Comparison of ENCODE assay signal across 8 cellular contexts in genomic region chr16:30571444-30572322, GRCh38. TPM values are rescaled to one million over a fixed set of nuclear protein-coding genes. Genes with fewer than 3 reads are reported as not detected.
DNase-seq lines count a peak whose midpoint lies in the region; ATAC-seq, FAIRE-seq and TF ChIP-seq lines count a peak whose summit lies in the region.

ZNF688 (minus strand) TSS chr16:30571714; CDS start chr16:30571629, 85 bp downstream.

- H3K27ac Mint-ChIP-seq in central memory CD8-positive, alpha-beta T cell (ENCODE audit: low read depth): peak within 1 kb of the TSS; percentile 81

- DNase-seq in AG04450 (ENCODE audit: low read depth, low spot score): peak; percentile 91
- DNase-seq in NCI-H345 treated with DMSO at 0.1 percent for 48 hours (lab: John Stamatoyannopoulos, UW; ENCODE audit: unreplicated experiment): peak; percentile 98
- DNase-seq in activated CD4-positive, CD25-positive, alpha-beta regulatory T cell (lab: John Stamatoyannopoulos, UW): peak; percentile 77 to 88 (median 85)
- peak; percentile 78 to 96 for DNase-seq in central memory CD8-positive, alpha-beta T cell (ENCODE audit: low spot score in 2 of 2)
- peak; percentile 88 for DNase-seq in stimulated activated CD4-positive, alpha-beta T cell treated with anti-CD3 and anti-CD28 coated beads, Interleukin-12 subunit alpha, Interleukin-12 subunit beta, amount 100 ng/mL, for 4 hours

- FAIRE-seq in islet of Langerhans (lab: Jason Lieb, UNC): peak; percentile 78

- peak within 1 kb of the TSS; percentile 65 for H3K27ac ChIP-seq in AG04450 (ENCODE audit: low read depth, low read length)

- no peaks in the 10 kb centered on the region for H3K9me3 Mint-ChIP-seq in central memory CD8-positive, alpha-beta T cell

- H3K27me3 Mint-ChIP-seq in central memory CD8-positive, alpha-beta T cell: no peaks in the 10 kb centered on the region

- peak; percentile 77 for ATAC-seq in GM18909 (IDR thresholded peaks at IDR 0.05; ENCODE audit: poor library complexity, unreplicated experiment)
- peak; percentile 68 for ATAC-seq in HG03175 (IDR thresholded peaks at IDR 0.05; ENCODE audit: unreplicated experiment)
- ATAC-seq in central memory CD8-positive, alpha-beta T cell (replicated peaks; ENCODE audit: extremely low read depth, poor library complexity, severe bottlenecking): peak; percentile 85

- peak within 1 kb of the TSS; percentile 83 for H3K4me3 Mint-ChIP-seq in central memory CD8-positive, alpha-beta T cell

- H3K4me1 Mint-ChIP-seq in central memory CD8-positive, alpha-beta T cell: peaks cover 28% of the 10 kb centered on the region

- CTCF ChIA-PET in AG04450 (lab: Charles Lee): interaction anchor here (1.0 to 1.2 kb wide), 2 partner anchors 57 to 162 kb away, joined by 3 read pairs; no protein-coding TSS in a partner anchor

- POLR2A ChIA-PET in AG04450 (lab: Yijun Ruan, JAX): interaction anchor here (0.7 to 2.2 kb wide), 14 partner anchors 13 to 164 kb away, joined by 3 to 12 read pairs (median 4); partner anchors contain the start of genes FBRS, PRR14, SEPHS2 and ZNF747

- no peaks in the 10 kb centered on the region for H3K27me3 ChIP-seq in AG04450 (ENCODE audit: control insufficient read depth, insufficient read depth, low read length)

- H3K9me3 ChIP-seq in AG04450 (ENCODE audit: control insufficient read depth, insufficient read depth, low read length): no peaks in the 10 kb centered on the region; the same call in 1 of the 2 replicates

- H3K36me3 Mint-ChIP-seq in central memory CD8-positive, alpha-beta T cell (ENCODE audit: insufficient read depth): peaks cover 15% of the 10 kb centered on the region

- H3K4me3 ChIP-seq in AG04450 (ENCODE audit: low read depth, low read length): peak within 1 kb of the TSS; percentile 69

- TF ChIP-seq CTCF in AG04450 (IDR thresholded peaks at IDR 0.05; ENCODE audit: low read depth, low read length): no peak

RNA-seq across cellular contexts. Expression of gene ZNF688, which starts in this region (rescaled TPM):
- 5.5 and 6.8 TPM in 2 replicates for polyA plus RNA-seq in AG04450 (2011; rRNA removed)
- polyA minus RNA-seq in AG04450 (2011; rRNA and poly(A)+ RNA removed): 1.1 and 2.3 TPM in 2 replicates

Comparison
In these comparisons a context has a peak if more than half of its experiments do, and no peak if none do; other contexts are left out.
1. Peak in every context shown above with its lines: DNase-seq, ATAC-seq, H3K4me3 ChIP-seq and H3K27ac ChIP-seq.